ENCODE assay signal across 26 cellular contexts in genomic region chr16:76162046-76162445, GRCh38.
"Had no signal": no experiment of that assay in that cellular context is flagged by ENCODE, and none has a peak within 500 bp of the region (broad histone marks: within the 10 kb centered on the region; RNA-seq: fewer than 3 reads in every experiment).

No MANE protein-coding gene starts in this region.

- DNase-seq: activated CD4-positive, alpha-beta T cell treated with anti-CD3 and anti-CD28 coated beads for 36 hours; activated CD4-positive, alpha-beta T cell treated with anti-CD3 and anti-CD28 coated beads, Interleukin-2, amount 10 ng/mL, durations not matched to agents 7 days and 5 days; activated CD4-positive, alpha-beta T cell treated with anti-CD3 and anti-CD28 coated beads, Interleukin-2, amount 50 U/mL, for 48 hours; activated CD8-positive, alpha-beta T cell treated with anti-CD3 and anti-CD28 coated beads, Interleukin-2, amount 10 ng/mL, durations not matched to agents 7 days and 5 days; activated gamma-delta T cell; activated naive CD4-positive, alpha-beta T cell treated with Interleukin-2 at 50 U/mL for 16 hours; activated naive CD8-positive, alpha-beta T cell treated with anti-CD3 and anti-CD28 coated beads, Interleukin-2, amount 10 ng/mL, durations not matched to agents 7 days and 5 days; activated T-cell treated with anti-CD3 and anti-CD28 coated beads, Interleukin-2, amount 50 U/mL, for 24 hours; body of pancreas; Karpas-422; KBM-7; NCI-H1105; NCI-H1417 treated with DMSO at 0.1 percent for 48 hours; NCI-H187 treated with DMSO at 0.1 percent for 48 hours; NCI-H2081; NCI-H2171 treated with DMSO at 0.1 percent for 48 hours; NCI-H226; NCI-H526; NCI-H748 treated with DMSO at 0.1 percent for 48 hours; NK-92 treated with Interleukin-12 subunit alpha and Interleukin-12 subunit beta, amount 100 ng/mL, for 24 hours; PC-3; Peyer's patch; Right ventricle myocardium superior; T1000 had no signal

- H3K9me3 ChIP-seq: body of pancreas, breast epithelium, Peyer's patch had no signal

- H3K27ac ChIP-seq: body of pancreas, breast epithelium, Peyer's patch, SK-N-MC had no signal

- H3K4me3 ChIP-seq: body of pancreas, breast epithelium, Peyer's patch, SK-N-MC had no signal

- H3K36me3 ChIP-seq: breast epithelium, Peyer's patch had no signal

- H3K27me3 ChIP-seq: body of pancreas, breast epithelium, Peyer's patch had no signal
